ENCODE assay signal across 14 cellular contexts in the genomic region with DNA sequence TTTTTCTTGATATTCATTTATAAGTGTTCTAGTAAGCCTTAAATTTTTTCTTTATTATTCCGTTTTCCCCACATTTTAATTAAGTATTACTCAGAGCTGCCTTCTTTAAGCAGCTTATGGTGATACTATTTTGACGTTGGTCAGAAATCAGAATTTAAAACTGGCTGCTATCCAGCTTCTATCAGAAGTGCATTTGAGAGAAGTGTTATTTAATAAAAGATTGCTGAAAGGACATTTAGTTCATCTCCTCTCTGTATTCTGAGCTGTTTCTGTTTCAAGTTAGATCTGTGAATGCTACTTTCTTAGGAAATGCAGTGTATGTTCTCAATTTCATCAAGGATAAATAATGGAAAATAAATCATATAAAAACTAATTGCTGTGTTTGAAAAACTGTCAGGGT. TPM values are rescaled to one million over a fixed set of nuclear protein-coding genes. Genes with fewer than 3 reads are reported as not detected.
A peak's percentile ranks its signal among the peaks of the same experiment; 100 is the strongest.
DNase-seq lines count a peak whose midpoint lies in the region; ATAC-seq and TF ChIP-seq lines count a peak whose summit lies in the region.
"Had no signal": no experiment of that assay in that cellular context is flagged by ENCODE, and none has a peak within 500 bp of the region (broad histone marks: within the 10 kb centered on the region; RNA-seq: fewer than 3 reads in every experiment).

No MANE protein-coding gene starts in this region.

- H3K9me3 ChIP-seq in heart left ventricle: no peaks in the 10 kb centered on the region
- no peaks in the 10 kb centered on the region for H3K9me3 ChIP-seq in right cardiac atrium (ENCODE audit: control insufficient read depth, low read length)

- H3K4me3 ChIP-seq in heart left ventricle (peak overlapping the region in 4 of 12 donors; percentile 4 to 21 (median 16)), right cardiac atrium (ENCODE audit: low read length) (peak overlapping the region; percentile 28)

- H3K27ac ChIP-seq in heart left ventricle: peak overlapping the region; percentile 4 to 85 (median 63)
- no peak overlapping the region for H3K27ac ChIP-seq in right cardiac atrium (ENCODE audit: low read length)
- H3K27ac ChIP-seq: 22Rv1, HL-60 had no signal

- H3K4me1 ChIP-seq in heart left ventricle: peaks cover 0 to 50% (median 7%) of the 10 kb centered on the region in 12 donors
- H3K4me1 ChIP-seq in right cardiac atrium (ENCODE audit: control insufficient read depth, insufficient read depth, low read length): no peaks in the 10 kb centered on the region

- TF ChIP-seq CTCF in heart left ventricle (IDR thresholded peaks at IDR 0.05): no peak

- ATAC-seq in Right ventricle myocardium inferior (peak; percentile 55), left cardiac atrium (no peak), heart left ventricle (peak in 2 of 4 donors; percentile 37 to 52), right cardiac atrium (peak in 1 of 2 donors; percentile 15), GM21786 (IDR thresholded peaks at IDR 0.05; ENCODE audit: unreplicated experiment) (no peak)
- ATAC-seq: CD8-positive, alpha-beta T cell; HCT116 had no signal

- intact Hi-C loops in Right ventricle myocardium inferior (cut with DNase I) (no loop called here), left cardiac atrium (cut with DNase I) (no loop called here), heart left ventricle (cut with DNase I) (no loop called here), right cardiac atrium (cut with DNase I) (no loop called here)

- H3K27me3 ChIP-seq in heart left ventricle: no peaks in the 10 kb centered on the region
- no peaks in the 10 kb centered on the region for H3K27me3 ChIP-seq in right cardiac atrium (ENCODE audit: control insufficient read depth, insufficient read depth)

- peaks cover 0 to 56% (median 38%) of the 10 kb centered on the region in 9 donors for H3K36me3 ChIP-seq in heart left ventricle

- 34 to 50% (median 47%) methylated on average over 2 of the region's 2 CpGs for WGBS in heart left ventricle, 4 donors
- WGBS in right cardiac atrium: 45% methylated on average over 2 of the region's 2 CpGs

- DNase-seq in Right ventricle myocardium inferior (ENCODE audit: missing footprints) (no peak), left cardiac atrium (no peak), heart left ventricle (no peak), right cardiac atrium (no peak), globus pallidus (ENCODE audit: low spot score) (no peak)
- DNase-seq in stimulated activated CD4-positive, alpha-beta T cell treated with anti-CD3 and anti-CD28 coated beads, Interleukin-2, amount 100 ng/mL, for 48 hours: no peak
- DNase-seq: CD8-positive, alpha-beta T cell; COR-L47; DND-41; GDM1 had no signal

- no peak for TF ChIP-seq POLR2A in heart left ventricle (IDR thresholded peaks at IDR 0.05)

RNA-seq across cellular contexts. Expression of gene KLHL7, which starts 17.4 kb away (rescaled TPM):
- total RNA-seq in Right ventricle myocardium inferior (162 TPM), left cardiac atrium (10 to 100 TPM; 68.3 to 81.6 TPM), heart left ventricle (100 to 1,000 TPM in 8 of 9 donors, 10 to 100 TPM in 1; 63.4 to 159 (median 120) TPM), right cardiac atrium (100 to 1,000 TPM in 1 of 4 donors, 10 to 100 TPM in 3; 68.8 to 106 (median 83.2) TPM)
- polyA plus RNA-seq in heart left ventricle (10 to 100 TPM; 48.0 to 60.7 TPM), right cardiac atrium (61.7 TPM)

RNA-seq across cellular contexts. Expression of gene NUP42, which starts 58.8 kb away (rescaled TPM):
- total RNA-seq in Right ventricle myocardium inferior (21.6 TPM), left cardiac atrium (10 to 100 TPM; 21.8 to 23.3 TPM), heart left ventricle (10 to 100 TPM; 12.7 to 24.7 (median 18.9) TPM), right cardiac atrium (10 to 100 TPM; 19.4 to 24.7 (median 21.1) TPM)
- polyA plus RNA-seq in heart left ventricle (10 to 100 TPM; 19.4 to 26.1 TPM), right cardiac atrium (22.1 TPM)
